31 cellular contexts compared by ENCODE assay signal in the genomic region with DNA sequence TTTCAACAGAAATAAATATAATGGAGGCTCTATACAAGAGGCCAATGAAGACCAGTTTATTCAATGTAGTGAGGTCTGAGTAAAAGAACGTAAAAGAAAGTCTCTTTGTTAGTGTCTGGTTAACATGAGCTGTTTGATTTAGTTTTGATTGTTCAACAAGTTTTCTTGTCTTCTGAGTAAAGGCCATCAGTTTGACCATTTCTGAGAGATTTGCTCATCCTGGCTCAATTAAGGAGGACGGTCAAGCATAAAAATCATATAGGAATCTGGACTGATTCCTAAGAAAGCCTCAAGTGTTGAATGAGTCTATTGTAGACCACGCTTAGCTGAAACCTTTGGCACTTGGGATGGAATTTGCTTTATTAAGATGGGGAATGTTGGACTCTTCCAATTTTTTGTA. TPM values are rescaled to one million over a fixed set of nuclear protein-coding genes. Genes with fewer than 3 reads are reported as not detected.
"Had no signal": no experiment of that assay in that cellular context is flagged by ENCODE, and none has a peak within 500 bp of the region (broad histone marks: within the 10 kb centered on the region; RNA-seq: fewer than 3 reads in every experiment).

No MANE protein-coding gene starts in this region.

- H3K27me3 ChIP-seq: colonic mucosa had no signal

- DNase-seq: colonic mucosa; cortex of kidney; effector CD8-positive, alpha-beta T cell; effector memory CD8-positive, alpha-beta T cell; erythroblast; esophagus squamous epithelium; foreskin keratinocyte; gastrocnemius medialis; glutamatergic neuron; heart right ventricle; hippocampal formation; left cardiac atrium; left lung; left ventricle myocardium superior; lower lobe of right lung; mesenchymal stem cell; midbrain; naive thymus-derived CD4-positive, alpha-beta T cell had no signal

- H3K36me3 ChIP-seq: colonic mucosa, esophagus squamous epithelium, gastrocnemius medialis, heart right ventricle, left lung, lower lobe of right lung had no signal

- H3K9me3 ChIP-seq: colonic mucosa, esophagus squamous epithelium, gastrocnemius medialis, heart right ventricle, left lung, lower lobe of right lung had no signal

- H3K9me3 Mint-ChIP-seq: effector memory CD8-positive, alpha-beta T cell; endodermal cell; naive thymus-derived CD4-positive, alpha-beta T cell had no signal

- H3K4me3 ChIP-seq: colonic mucosa, esophagus squamous epithelium, gastrocnemius medialis, heart right ventricle, left lung, lower lobe of right lung had no signal

- ATAC-seq: effector memory CD8-positive, alpha-beta T cell; esophagus mucosa; foreskin keratinocyte; gastrocnemius medialis; heart right ventricle; left cardiac atrium; left lung; left ventricle myocardium superior; lower lobe of right lung; naive thymus-derived CD4-positive, alpha-beta T cell had no signal

- H3K36me3 Mint-ChIP-seq: naive thymus-derived CD4-positive, alpha-beta T cell had no signal

- H3K27ac ChIP-seq: colonic mucosa, epithelial cell of prostate, esophagus squamous epithelium, foreskin keratinocyte, gastrocnemius medialis, heart right ventricle, left lung, lower lobe of right lung had no signal

- H3K4me3 Mint-ChIP-seq: dendritic cell treated with granulocyte-macrophage colony-stimulating factor and Interleukin-4, amounts not matched to agents 40 ng/mL and 50 ng/mL, for 4 days; effector memory CD8-positive, alpha-beta T cell; endodermal cell; naive thymus-derived CD4-positive, alpha-beta T cell had no signal

- H3K4me1 ChIP-seq: colonic mucosa, esophagus squamous epithelium, foreskin keratinocyte, lower lobe of right lung had no signal

- H3K27ac Mint-ChIP-seq: dendritic cell treated with granulocyte-macrophage colony-stimulating factor and Interleukin-4, amounts not matched to agents 40 ng/mL and 50 ng/mL, for 4 days; effector memory CD8-positive, alpha-beta T cell; endodermal cell; naive thymus-derived CD4-positive, alpha-beta T cell had no signal

RNA-seq across cellular contexts. Expression of a gene that starts 32.5 kb away (rescaled TPM):
- total RNA-seq: colonic mucosa; dermis microvascular lymphatic vessel endothelial cell; esophagus mucosa; esophagus squamous epithelium; fibroblast of lung; fibroblast of villous mesenchyme; foreskin keratinocyte; gastrocnemius medialis; glomerular endothelial cell; kidney epithelial cell; left cardiac atrium; left lung; left ventricle myocardium superior; lower leg skin; lower lobe of right lung; lung microvascular endothelial cell; mononuclear cell; naive thymus-derived CD4-positive, alpha-beta T cell had no signal

RNA-seq across cellular contexts. Expression of a gene that starts 33.6 kb away (rescaled TPM):
- total RNA-seq: colonic mucosa; dermis microvascular lymphatic vessel endothelial cell; endodermal cell; esophagus mucosa; esophagus squamous epithelium; fibroblast of lung; fibroblast of villous mesenchyme; foreskin keratinocyte; glomerular endothelial cell; heart right ventricle; kidney epithelial cell; left cardiac atrium; left lung; left ventricle myocardium superior; lower leg skin; lower lobe of right lung; lung microvascular endothelial cell; mononuclear cell; mucosa of gallbladder; naive thymus-derived CD4-positive, alpha-beta T cell had no signal
